In genomic region chr4:3303840-3304715, GRCh38 we compare ENCODE assay signal across 8 cellular contexts. TPM values are rescaled to one million over a fixed set of nuclear protein-coding genes. Genes with fewer than 3 reads are reported as not detected.
DNase-seq lines count a peak whose midpoint lies in the region; ATAC-seq and TF ChIP-seq lines count a peak whose summit lies in the region.

No MANE protein-coding gene starts in this region.

- no peak overlapping the region for H2BK15ac ChIP-seq in H9 (ENCODE audit: low read depth, low read length)

- H4K91ac ChIP-seq in H9 (ENCODE audit: insufficient read length, low read depth, low read length), result no peak overlapping the region

- H2BK120ac ChIP-seq in H9 (ENCODE audit: low read depth, low read length, poor library complexity, severe bottlenecking), result no peak overlapping the region

- no CpG with 5 or more reads among the region's 16 CpGs for WGBS in H9 (ENCODE audit: extremely low coverage, insufficient read length, low lambda C conversion rate)

- DNase-seq in H9, result no peak
- DNase-seq in SK-N-MC (ENCODE audit: low read depth, low spot score), result no peak
- peak; percentile 70 for DNase-seq in osteoblast (ENCODE audit: insufficient read length, low spot score, missing footprints)
- no peak for DNase-seq in SW480 (ENCODE audit: low spot score)

- no peak for TF ChIP-seq CTCF in H9 (conservative IDR thresholded peaks at IDR 0.05)
- TF ChIP-seq CTCF in osteoblast (IDR thresholded peaks at IDR 0.05; ENCODE audit: extremely low read depth, low read depth, low read length), result no peak

- no peak overlapping the region for H3K4ac ChIP-seq in H9 (ENCODE audit: low read depth, low read length)

- H3K4me1 ChIP-seq in H9 (ENCODE audit: insufficient read depth, low read length), result no peaks in the 10 kb centered on the region
- no peaks in the 10 kb centered on the region for H3K4me1 ChIP-seq in iPS-15b (ENCODE audit: control insufficient read depth, insufficient read depth, low read length)
- peaks cover 20% of the 10 kb centered on the region for H3K4me1 ChIP-seq in osteoblast (ENCODE audit: insufficient read depth, low read length)

- H3K9me3 ChIP-seq in H9 (ENCODE audit: control insufficient read depth, low read depth, low read length) (no peaks in the 10 kb centered on the region), SK-N-MC (ENCODE audit: low read depth, low read length) (no peaks in the 10 kb centered on the region), iPS-15b (ENCODE audit: control insufficient read depth, insufficient read depth, low read length) (no peaks in the 10 kb centered on the region), osteoblast (ENCODE audit: low read depth, low read length) (no peaks in the 10 kb centered on the region)

- H4K8ac ChIP-seq in H9 (replicated peaks; ENCODE audit: insufficient read length, low read depth, low read length), result no peak overlapping the region

- no peaks in the 10 kb centered on the region for H3K9me3 Mint-ChIP-seq in H9

- H4K5ac ChIP-seq in H9 (ENCODE audit: insufficient read length, low read depth, low read length), result no peak overlapping the region

- H2BK12ac ChIP-seq in H9 (ENCODE audit: insufficient read length, low read depth, low read length), result no peak overlapping the region

- peaks cover 3% of the 10 kb centered on the region for H4K20me1 ChIP-seq in H9 (ENCODE audit: control insufficient read depth, insufficient read depth, insufficient read length)
- peaks cover 60% of the 10 kb centered on the region for H4K20me1 ChIP-seq in osteoblast (ENCODE audit: insufficient read depth, low read length)

- H3K18ac ChIP-seq in H9 (ENCODE audit: insufficient read length, low read depth, low read length), result no peak overlapping the region

- no peak overlapping the region for H3T11ph ChIP-seq in H9 (ENCODE audit: low read length)

- peak overlapping the region in 2 of 3 experiments; percentile 74 to 88; a peak in 3 of 7 replicates for H3K27ac Mint-ChIP-seq in H9

- H2BK20ac ChIP-seq in H9 (ENCODE audit: low read depth, low read length, poor library complexity, severe bottlenecking), result no peak overlapping the region

- no peak overlapping the region for H2BK5ac ChIP-seq in H9 (ENCODE audit: insufficient read length, low read length)

- H3K36me3 ChIP-seq in SK-N-MC (ENCODE audit: insufficient read depth, low read length), result no peaks in the 10 kb centered on the region
- H3K36me3 ChIP-seq in iPS-15b (ENCODE audit: control insufficient read depth, insufficient read depth, low read length), result no peaks in the 10 kb centered on the region
- H3K36me3 ChIP-seq in osteoblast (ENCODE audit: insufficient read depth, low read length), result no peaks in the 10 kb centered on the region

- peak overlapping the region; percentile 64 for H3K4me3 ChIP-seq in SK-N-MC
- H3K4me3 ChIP-seq in iPS-15b (ENCODE audit: low read depth, low read length), result no peak overlapping the region
- no peak overlapping the region for H3K4me3 ChIP-seq in osteoblast (ENCODE audit: insufficient read depth, low read length)

- no peak overlapping the region for H2AK5ac ChIP-seq in H9 (ENCODE audit: insufficient read length, low read length)

- H3K27ac ChIP-seq in H9 (ENCODE audit: insufficient read length, low read depth, low read length) (no peak overlapping the region), SK-N-MC (peak overlapping the region; percentile 84), osteoblast (ENCODE audit: low read depth, low read length) (no peak overlapping the region)

- H3K79me1 ChIP-seq in H9 (ENCODE audit: insufficient read depth, low read depth, low read length, poor library complexity, severe bottlenecking), result no peaks in the 10 kb centered on the region

- no peaks in the 10 kb centered on the region for H3K36me3 Mint-ChIP-seq in H9 (ENCODE audit: insufficient read depth in 1 of 3, low read depth in 3 of 3)

- H3K56ac ChIP-seq in H9 (ENCODE audit: insufficient read length, low read depth, low read length), result no peak overlapping the region

- no peak overlapping the region for H3K23ac ChIP-seq in H9 (ENCODE audit: insufficient read length, low read depth, low read length)

- no peak overlapping the region for H3K9ac ChIP-seq in H9 (ENCODE audit: extremely low read depth, insufficient read length, low read length)
- H3K9ac ChIP-seq in SK-N-MC (ENCODE audit: insufficient read length), result peak overlapping the region; percentile 21
- peak overlapping the region; percentile 0 for H3K9ac ChIP-seq in iPS-15b (ENCODE audit: low read depth, low read length)

- H3K27me3 Mint-ChIP-seq in H9 (ENCODE audit: low read depth), result no peaks in the 10 kb centered on the region; the same call in 1 of the 2 replicates

- H3K23me2 ChIP-seq in H9 (ENCODE audit: insufficient read length, low read depth, low read length, poor library complexity, severe bottlenecking), result no peaks in the 10 kb centered on the region

- H3K79me2 ChIP-seq in H9 (ENCODE audit: insufficient read depth, low read length), result no peaks in the 10 kb centered on the region
- peaks cover 87% of the 10 kb centered on the region for H3K79me2 ChIP-seq in osteoblast (ENCODE audit: insufficient read depth, low read length)

- H3K4me2 ChIP-seq in H9 (ENCODE audit: insufficient read depth, insufficient read length, low read length), result no peak overlapping the region
- H3K4me2 ChIP-seq in osteoblast (ENCODE audit: insufficient read depth, low read length), result peak overlapping the region; percentile 46

- H3K4me1 Mint-ChIP-seq in H9, result peaks cover 45 to 64% of the 10 kb centered on the region in 2 experiments

- no peak overlapping the region for H3K4me3 Mint-ChIP-seq in H9

- no peak overlapping the region for H3K14ac ChIP-seq in H9 (ENCODE audit: insufficient read depth, low read length)

- ATAC-seq in HG02623 (IDR thresholded peaks at IDR 0.05; ENCODE audit: unreplicated experiment) (no peak), HG03439 (IDR thresholded peaks at IDR 0.05; ENCODE audit: unreplicated experiment) (no peak), GM21619 (IDR thresholded peaks at IDR 0.05; ENCODE audit: unreplicated experiment) (no peak)

- H3K27me3 ChIP-seq in H9 (ENCODE audit: insufficient read depth, low read length) (no peaks in the 10 kb centered on the region), iPS-15b (ENCODE audit: control insufficient read depth, insufficient read depth, low read length) (no peaks in the 10 kb centered on the region), osteoblast (ENCODE audit: insufficient read depth, low read length) (no peaks in the 10 kb centered on the region)

- H2AFZ ChIP-seq in H9 (ENCODE audit: low read length), result no peak overlapping the region
- H2AFZ ChIP-seq in osteoblast (ENCODE audit: low read length), result no peak overlapping the region

RNA-seq across cellular contexts. Expression of gene RGS12, which starts 11.3 kb away (rescaled TPM):
- 14.0 and 16.9 TPM in 2 replicates for total RNA-seq in H9 (2021)
- total RNA-seq in osteoblast, result 19.2 and 61.2 TPM in 2 replicates

RNA-seq across cellular contexts. Expression of gene MSANTD1, which starts 55.1 kb away (rescaled TPM):
- total RNA-seq in H9 (2021), result 0.83 and 0.86 TPM in 2 replicates
- 0.59 and 0.72 TPM in 2 replicates for total RNA-seq in osteoblast
